ENCODE assay signal across 1 cellular context in the genomic region with DNA sequence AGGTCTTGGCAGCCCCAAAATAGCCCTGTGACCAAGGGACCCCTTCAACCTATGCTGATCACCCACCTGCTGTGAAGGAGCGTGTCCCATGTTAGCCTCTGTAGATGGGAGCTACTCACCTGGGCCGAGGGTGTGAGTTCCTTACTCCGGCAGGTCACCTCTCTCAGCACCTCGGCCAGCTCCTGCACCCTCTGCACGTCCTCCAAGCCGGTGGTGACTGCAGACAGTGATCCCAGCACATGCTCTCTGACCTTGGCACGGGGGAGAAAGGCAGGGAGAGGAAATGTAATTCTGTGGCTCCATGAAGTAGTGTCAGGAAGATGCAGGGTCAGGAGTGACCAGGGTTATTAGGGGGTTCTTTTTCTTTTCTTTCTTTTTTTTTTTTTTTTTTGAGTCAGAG.
TF ChIP-seq lines count a peak whose summit lies in the region.

No MANE protein-coding gene starts in this region.

TF ChIP-seq in HepG2, 621 proteins besides CTCF, POLR2A, EP300 and RAD21 (continued from another document and continues in another):
- 0 out of 2 replicates have a peak, but pooled peaks have one; percentile 27 for TF ChIP-seq GATAD1 (CRISPR knock-in tag; IDR thresholded peaks at IDR 0.05)
- peak; percentile 98 for TF ChIP-seq MIER2 (CRISPR knock-in tag; IDR thresholded peaks at IDR 0.05)
- TF ChIP-seq, protein P1, sequence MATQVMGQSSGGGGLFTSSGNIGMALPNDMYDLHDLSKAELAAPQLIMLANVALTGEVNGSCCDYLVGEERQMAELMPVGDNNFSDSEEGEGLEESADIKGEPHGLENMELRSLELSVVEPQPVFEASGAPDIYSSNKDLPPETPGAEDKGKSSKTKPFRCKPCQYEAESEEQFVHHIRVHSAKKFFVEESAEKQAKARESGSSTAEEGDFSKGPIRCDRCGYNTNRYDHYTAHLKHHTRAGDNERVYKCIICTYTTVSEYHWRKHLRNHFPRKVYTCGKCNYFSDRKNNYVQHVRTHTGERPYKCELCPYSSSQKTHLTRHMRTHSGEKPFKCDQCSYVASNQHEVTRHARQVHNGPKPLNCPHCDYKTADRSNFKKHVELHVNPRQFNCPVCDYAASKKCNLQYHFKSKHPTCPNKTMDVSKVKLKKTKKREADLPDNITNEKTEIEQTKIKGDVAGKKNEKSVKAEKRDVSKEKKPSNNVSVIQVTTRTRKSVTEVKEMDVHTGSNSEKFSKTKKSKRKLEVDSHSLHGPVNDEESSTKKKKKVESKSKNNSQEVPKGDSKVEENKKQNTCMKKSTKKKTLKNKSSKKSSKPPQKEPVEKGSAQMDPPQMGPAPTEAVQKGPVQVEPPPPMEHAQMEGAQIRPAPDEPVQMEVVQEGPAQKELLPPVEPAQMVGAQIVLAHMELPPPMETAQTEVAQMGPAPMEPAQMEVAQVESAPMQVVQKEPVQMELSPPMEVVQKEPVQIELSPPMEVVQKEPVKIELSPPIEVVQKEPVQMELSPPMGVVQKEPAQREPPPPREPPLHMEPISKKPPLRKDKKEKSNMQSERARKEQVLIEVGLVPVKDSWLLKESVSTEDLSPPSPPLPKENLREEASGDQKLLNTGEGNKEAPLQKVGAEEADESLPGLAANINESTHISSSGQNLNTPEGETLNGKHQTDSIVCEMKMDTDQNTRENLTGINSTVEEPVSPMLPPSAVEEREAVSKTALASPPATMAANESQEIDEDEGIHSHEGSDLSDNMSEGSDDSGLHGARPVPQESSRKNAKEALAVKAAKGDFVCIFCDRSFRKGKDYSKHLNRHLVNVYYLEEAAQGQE (IDR thresholded peaks at IDR 0.05; ENCODE audit: borderline replicate concordance in 1 of 2, low read depth in 1 of 2, low read length in 2 of 2): peak; percentile 90 to 95
- TF ChIP-seq, protein P2, sequence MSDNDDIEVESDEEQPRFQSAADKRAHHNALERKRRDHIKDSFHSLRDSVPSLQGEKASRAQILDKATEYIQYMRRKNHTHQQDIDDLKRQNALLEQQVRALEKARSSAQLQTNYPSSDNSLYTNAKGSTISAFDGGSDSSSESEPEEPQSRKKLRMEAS (IDR thresholded peaks at IDR 0.05): 0 out of 2 replicates have a peak, but pooled peaks have one; percentile 43
- TF ChIP-seq SRY (CRISPR knock-in tag; IDR thresholded peaks at IDR 0.05): peak; percentile 75; the same call in 1 of the 2 replicates
- TF ChIP-seq, protein P3, sequence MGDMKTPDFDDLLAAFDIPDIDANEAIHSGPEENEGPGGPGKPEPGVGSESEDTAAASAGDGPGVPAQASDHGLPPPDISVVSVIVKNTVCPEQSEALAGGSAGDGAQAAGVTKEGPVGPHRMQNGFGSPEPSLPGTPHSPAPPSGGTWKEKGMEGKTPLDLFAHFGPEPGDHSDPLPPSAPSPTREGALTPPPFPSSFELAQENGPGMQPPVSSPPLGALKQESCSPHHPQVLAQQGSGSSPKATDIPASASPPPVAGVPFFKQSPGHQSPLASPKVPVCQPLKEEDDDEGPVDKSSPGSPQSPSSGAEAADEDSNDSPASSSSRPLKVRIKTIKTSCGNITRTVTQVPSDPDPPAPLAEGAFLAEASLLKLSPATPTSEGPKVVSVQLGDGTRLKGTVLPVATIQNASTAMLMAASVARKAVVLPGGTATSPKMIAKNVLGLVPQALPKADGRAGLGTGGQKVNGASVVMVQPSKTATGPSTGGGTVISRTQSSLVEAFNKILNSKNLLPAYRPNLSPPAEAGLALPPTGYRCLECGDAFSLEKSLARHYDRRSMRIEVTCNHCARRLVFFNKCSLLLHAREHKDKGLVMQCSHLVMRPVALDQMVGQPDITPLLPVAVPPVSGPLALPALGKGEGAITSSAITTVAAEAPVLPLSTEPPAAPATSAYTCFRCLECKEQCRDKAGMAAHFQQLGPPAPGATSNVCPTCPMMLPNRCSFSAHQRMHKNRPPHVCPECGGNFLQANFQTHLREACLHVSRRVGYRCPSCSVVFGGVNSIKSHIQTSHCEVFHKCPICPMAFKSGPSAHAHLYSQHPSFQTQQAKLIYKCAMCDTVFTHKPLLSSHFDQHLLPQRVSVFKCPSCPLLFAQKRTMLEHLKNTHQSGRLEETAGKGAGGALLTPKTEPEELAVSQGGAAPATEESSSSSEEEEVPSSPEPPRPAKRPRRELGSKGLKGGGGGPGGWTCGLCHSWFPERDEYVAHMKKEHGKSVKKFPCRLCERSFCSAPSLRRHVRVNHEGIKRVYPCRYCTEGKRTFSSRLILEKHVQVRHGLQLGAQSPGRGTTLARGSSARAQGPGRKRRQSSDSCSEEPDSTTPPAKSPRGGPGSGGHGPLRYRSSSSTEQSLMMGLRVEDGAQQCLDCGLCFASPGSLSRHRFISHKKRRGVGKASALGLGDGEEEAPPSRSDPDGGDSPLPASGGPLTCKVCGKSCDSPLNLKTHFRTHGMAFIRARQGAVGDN (CRISPR knock-in tag; IDR thresholded peaks at IDR 0.05): peak; percentile 43
- TF ChIP-seq HDAC2 (CRISPR knock-in tag; IDR thresholded peaks at IDR 0.05): peak; percentile 42; the same call in 1 of the 2 replicates
- TF ChIP-seq ZNF430 (CRISPR knock-in tag; IDR thresholded peaks at IDR 0.05): peak; percentile 51; the same call in 1 of the 2 replicates
- TF ChIP-seq, protein P4, sequence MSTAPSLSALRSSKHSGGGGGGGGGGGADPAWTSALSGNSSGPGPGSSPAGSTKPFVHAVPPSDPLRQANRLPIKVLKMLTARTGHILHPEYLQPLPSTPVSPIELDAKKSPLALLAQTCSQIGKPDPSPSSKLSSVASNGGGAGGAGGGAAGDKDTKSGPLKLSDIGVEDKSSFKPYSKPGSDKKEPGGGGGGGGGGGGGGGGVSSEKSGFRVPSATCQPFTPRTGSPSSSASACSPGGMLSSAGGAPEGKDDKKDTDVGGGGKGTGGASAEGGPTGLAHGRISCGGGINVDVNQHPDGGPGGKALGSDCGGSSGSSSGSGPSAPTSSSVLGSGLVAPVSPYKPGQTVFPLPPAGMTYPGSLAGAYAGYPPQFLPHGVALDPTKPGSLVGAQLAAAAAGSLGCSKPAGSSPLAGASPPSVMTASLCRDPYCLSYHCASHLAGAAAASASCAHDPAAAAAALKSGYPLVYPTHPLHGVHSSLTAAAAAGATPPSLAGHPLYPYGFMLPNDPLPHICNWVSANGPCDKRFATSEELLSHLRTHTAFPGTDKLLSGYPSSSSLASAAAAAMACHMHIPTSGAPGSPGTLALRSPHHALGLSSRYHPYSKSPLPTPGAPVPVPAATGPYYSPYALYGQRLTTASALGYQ (CRISPR knock-in tag; IDR thresholded peaks at IDR 0.05): no peak
- peak; percentile 44 to 47 for TF ChIP-seq NR2F1 (CRISPR knock-in tag; IDR thresholded peaks at IDR 0.05)
- TF ChIP-seq BHLHE40 (IDR thresholded peaks at IDR 0.05; ENCODE audit: low read length): peak; percentile 78
- 0 out of 2 replicates have a peak, but pooled peaks have one; percentile 18 for TF ChIP-seq MIXL1 (CRISPR knock-in tag; IDR thresholded peaks at IDR 0.05)
- TF ChIP-seq SAP130 (CRISPR knock-in tag; IDR thresholded peaks at IDR 0.05; ENCODE audit: low read depth): peak; percentile 83
- TF ChIP-seq, protein P5, sequence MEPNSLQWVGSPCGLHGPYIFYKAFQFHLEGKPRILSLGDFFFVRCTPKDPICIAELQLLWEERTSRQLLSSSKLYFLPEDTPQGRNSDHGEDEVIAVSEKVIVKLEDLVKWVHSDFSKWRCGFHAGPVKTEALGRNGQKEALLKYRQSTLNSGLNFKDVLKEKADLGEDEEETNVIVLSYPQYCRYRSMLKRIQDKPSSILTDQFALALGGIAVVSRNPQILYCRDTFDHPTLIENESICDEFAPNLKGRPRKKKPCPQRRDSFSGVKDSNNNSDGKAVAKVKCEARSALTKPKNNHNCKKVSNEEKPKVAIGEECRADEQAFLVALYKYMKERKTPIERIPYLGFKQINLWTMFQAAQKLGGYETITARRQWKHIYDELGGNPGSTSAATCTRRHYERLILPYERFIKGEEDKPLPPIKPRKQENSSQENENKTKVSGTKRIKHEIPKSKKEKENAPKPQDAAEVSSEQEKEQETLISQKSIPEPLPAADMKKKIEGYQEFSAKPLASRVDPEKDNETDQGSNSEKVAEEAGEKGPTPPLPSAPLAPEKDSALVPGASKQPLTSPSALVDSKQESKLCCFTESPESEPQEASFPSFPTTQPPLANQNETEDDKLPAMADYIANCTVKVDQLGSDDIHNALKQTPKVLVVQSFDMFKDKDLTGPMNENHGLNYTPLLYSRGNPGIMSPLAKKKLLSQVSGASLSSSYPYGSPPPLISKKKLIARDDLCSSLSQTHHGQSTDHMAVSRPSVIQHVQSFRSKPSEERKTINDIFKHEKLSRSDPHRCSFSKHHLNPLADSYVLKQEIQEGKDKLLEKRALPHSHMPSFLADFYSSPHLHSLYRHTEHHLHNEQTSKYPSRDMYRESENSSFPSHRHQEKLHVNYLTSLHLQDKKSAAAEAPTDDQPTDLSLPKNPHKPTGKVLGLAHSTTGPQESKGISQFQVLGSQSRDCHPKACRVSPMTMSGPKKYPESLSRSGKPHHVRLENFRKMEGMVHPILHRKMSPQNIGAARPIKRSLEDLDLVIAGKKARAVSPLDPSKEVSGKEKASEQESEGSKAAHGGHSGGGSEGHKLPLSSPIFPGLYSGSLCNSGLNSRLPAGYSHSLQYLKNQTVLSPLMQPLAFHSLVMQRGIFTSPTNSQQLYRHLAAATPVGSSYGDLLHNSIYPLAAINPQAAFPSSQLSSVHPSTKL (CRISPR knock-in tag; IDR thresholded peaks at IDR 0.05): peak; percentile 49
- TF ChIP-seq EZH2 (conservative IDR thresholded peaks at IDR 0.05; ENCODE audit: low read depth, low read length): no peak
- TF ChIP-seq, protein P6, sequence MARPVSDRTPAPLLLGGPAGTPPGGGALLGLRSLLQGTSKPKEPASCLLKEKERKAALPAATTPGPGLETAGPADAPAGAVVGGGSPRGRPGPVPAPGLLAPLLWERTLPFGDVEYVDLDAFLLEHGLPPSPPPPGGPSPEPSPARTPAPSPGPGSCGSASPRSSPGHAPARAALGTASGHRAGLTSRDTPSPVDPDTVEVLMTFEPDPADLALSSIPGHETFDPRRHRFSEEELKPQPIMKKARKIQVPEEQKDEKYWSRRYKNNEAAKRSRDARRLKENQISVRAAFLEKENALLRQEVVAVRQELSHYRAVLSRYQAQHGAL (CRISPR knock-in tag; IDR thresholded peaks at IDR 0.05; ENCODE audit: not compliant biosample characterization): no peak
- TF ChIP-seq, protein P7, sequence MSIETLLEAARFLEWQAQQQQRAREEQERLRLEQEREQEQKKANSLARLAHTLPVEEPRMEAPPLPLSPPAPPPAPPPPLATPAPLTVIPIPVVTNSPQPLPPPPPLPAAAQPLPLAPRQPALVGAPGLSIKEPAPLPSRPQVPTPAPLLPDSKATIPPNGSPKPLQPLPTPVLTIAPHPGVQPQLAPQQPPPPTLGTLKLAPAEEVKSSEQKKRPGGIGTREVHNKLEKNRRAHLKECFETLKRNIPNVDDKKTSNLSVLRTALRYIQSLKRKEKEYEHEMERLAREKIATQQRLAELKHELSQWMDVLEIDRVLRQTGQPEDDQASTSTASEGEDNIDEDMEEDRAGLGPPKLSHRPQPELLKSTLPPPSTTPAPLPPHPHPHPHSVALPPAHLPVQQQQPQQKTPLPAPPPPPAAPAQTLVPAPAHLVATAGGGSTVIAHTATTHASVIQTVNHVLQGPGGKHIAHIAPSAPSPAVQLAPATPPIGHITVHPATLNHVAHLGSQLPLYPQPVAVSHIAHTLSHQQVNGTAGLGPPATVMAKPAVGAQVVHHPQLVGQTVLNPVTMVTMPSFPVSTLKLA (IDR thresholded peaks at IDR 0.05): 0 out of 2 replicates have a peak, but pooled peaks have one; percentile 12
- TF ChIP-seq, protein P8, sequence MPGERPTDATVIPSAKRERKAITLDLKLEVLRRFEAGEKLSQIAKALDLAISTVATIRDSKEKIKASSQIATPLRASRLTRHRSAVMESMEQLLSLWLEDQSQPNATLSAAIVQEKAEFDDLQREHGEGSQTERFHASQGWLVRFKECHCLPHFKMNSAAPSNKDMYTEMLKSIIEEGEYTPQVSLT (CRISPR knock-in tag; IDR thresholded peaks at IDR 0.05; ENCODE audit: borderline replicate concordance, low read depth): no peak
- TF ChIP-seq LCORL (IDR thresholded peaks at IDR 0.05): no peak
- no peak for TF ChIP-seq LCORL (CRISPR knock-in tag; IDR thresholded peaks at IDR 0.05)
- TF ChIP-seq, protein P9, sequence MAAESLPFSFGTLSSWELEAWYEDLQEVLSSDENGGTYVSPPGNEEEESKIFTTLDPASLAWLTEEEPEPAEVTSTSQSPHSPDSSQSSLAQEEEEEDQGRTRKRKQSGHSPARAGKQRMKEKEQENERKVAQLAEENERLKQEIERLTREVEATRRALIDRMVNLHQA (CRISPR knock-in tag; IDR thresholded peaks at IDR 0.05): no peak
- TF ChIP-seq, protein P10, sequence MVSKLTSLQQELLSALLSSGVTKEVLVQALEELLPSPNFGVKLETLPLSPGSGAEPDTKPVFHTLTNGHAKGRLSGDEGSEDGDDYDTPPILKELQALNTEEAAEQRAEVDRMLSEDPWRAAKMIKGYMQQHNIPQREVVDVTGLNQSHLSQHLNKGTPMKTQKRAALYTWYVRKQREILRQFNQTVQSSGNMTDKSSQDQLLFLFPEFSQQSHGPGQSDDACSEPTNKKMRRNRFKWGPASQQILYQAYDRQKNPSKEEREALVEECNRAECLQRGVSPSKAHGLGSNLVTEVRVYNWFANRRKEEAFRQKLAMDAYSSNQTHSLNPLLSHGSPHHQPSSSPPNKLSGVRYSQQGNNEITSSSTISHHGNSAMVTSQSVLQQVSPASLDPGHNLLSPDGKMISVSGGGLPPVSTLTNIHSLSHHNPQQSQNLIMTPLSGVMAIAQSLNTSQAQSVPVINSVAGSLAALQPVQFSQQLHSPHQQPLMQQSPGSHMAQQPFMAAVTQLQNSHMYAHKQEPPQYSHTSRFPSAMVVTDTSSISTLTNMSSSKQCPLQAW (CRISPR knock-in tag; IDR thresholded peaks at IDR 0.05): 0 out of 2 replicates have a peak, but pooled peaks have one; percentile 32
- TF ChIP-seq, protein P11, sequence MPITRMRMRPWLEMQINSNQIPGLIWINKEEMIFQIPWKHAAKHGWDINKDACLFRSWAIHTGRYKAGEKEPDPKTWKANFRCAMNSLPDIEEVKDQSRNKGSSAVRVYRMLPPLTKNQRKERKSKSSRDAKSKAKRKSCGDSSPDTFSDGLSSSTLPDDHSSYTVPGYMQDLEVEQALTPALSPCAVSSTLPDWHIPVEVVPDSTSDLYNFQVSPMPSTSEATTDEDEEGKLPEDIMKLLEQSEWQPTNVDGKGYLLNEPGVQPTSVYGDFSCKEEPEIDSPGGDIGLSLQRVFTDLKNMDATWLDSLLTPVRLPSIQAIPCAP (CRISPR knock-in tag; IDR thresholded peaks at IDR 0.05; ENCODE audit: low read depth): no peak
